ENCODE assay signal across 1 cellular context in genomic region chr22:20055654-20056053, GRCh38.
A peak's percentile ranks its signal among the peaks of the same experiment; 100 is the strongest.
TF ChIP-seq lines count a peak whose summit lies in the region.

No MANE protein-coding gene starts in this region.

TF ChIP-seq in K562, 482 proteins besides CTCF, POLR2A, EP300 and RAD21 (continues in another document):
- TF ChIP-seq MTA2 (IDR thresholded peaks at IDR 0.05; ENCODE audit: low read depth): no peak
- peak; percentile 54; the same call in 1 of the 2 replicates for TF ChIP-seq POLR2G (IDR thresholded peaks at IDR 0.05; ENCODE audit: low read depth, low read length)
- TF ChIP-seq, protein P1, sequence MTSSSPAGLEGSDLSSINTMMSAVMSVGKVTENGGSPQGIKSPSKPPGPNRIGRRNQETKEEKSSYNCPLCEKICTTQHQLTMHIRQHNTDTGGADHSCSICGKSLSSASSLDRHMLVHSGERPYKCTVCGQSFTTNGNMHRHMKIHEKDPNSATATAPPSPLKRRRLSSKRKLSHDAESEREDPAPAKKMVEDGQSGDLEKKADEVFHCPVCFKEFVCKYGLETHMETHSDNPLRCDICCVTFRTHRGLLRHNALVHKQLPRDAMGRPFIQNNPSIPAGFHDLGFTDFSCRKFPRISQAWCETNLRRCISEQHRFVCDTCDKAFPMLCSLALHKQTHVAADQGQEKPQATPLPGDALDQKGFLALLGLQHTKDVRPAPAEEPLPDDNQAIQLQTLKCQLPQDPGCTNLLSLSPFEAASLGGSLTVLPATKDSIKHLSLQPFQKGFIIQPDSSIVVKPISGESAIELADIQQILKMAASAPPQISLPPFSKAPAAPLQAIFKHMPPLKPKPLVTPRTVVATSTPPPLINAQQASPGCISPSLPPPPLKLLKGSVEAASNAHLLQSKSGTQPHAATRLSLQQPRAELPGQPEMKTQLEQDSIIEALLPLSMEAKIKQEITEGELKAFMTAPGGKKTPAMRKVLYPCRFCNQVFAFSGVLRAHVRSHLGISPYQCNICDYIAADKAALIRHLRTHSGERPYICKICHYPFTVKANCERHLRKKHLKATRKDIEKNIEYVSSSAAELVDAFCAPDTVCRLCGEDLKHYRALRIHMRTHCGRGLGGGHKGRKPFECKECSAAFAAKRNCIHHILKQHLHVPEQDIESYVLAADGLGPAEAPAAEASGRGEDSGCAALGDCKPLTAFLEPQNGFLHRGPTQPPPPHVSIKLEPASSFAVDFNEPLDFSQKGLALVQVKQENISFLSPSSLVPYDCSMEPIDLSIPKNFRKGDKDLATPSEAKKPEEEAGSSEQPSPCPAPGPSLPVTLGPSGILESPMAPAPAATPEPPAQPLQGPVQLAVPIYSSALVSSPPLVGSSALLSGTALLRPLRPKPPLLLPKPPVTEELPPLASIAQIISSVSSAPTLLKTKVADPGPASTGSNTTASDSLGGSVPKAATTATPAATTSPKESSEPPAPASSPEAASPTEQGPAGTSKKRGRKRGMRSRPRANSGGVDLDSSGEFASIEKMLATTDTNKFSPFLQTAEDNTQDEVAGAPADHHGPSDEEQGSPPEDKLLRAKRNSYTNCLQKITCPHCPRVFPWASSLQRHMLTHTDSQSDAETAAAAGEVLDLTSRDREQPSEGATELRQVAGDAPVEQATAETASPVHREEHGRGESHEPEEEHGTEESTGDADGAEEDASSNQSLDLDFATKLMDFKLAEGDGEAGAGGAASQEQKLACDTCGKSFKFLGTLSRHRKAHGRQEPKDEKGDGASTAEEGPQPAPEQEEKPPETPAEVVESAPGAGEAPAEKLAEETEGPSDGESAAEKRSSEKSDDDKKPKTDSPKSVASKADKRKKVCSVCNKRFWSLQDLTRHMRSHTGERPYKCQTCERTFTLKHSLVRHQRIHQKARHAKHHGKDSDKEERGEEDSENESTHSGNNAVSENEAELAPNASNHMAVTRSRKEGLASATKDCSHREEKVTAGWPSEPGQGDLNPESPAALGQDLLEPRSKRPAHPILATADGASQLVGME (CRISPR knock-in tag; IDR thresholded peaks at IDR 0.05): no peak
- no peak for TF ChIP-seq ZNF592 (IDR thresholded peaks at IDR 0.05)
- no peak for TF ChIP-seq ZNF384 (IDR thresholded peaks at IDR 0.05; ENCODE audit: low read depth, low read length)
- TF ChIP-seq ETS1 (conservative IDR thresholded peaks at IDR 0.05; ENCODE audit: control insufficient read depth, low read depth, low read length): 0 out of 2 replicates have a peak, but pooled peaks have one; percentile 30
- TF ChIP-seq TAF7 (tag; IDR thresholded peaks at IDR 0.05): no peak
- no peak for TF ChIP-seq MTF1 (CRISPR knock-in tag; IDR thresholded peaks at IDR 0.05; ENCODE audit: borderline replicate concordance)
- no peak for TF ChIP-seq ZFP1 (CRISPR knock-in tag; IDR thresholded peaks at IDR 0.05)
- no peak for TF ChIP-seq MCM2 (IDR thresholded peaks at IDR 0.05; ENCODE audit: low read depth)
- TF ChIP-seq RBFOX2 (IDR thresholded peaks at IDR 0.05; ENCODE audit: low read depth, low read length): peak; percentile 21; the same call in 1 of the 2 replicates
- no peak for TF ChIP-seq STAG1 (CRISPR knock-in tag; IDR thresholded peaks at IDR 0.05; ENCODE audit: borderline replicate concordance)
- TF ChIP-seq ZNF699 (CRISPR knock-in tag; IDR thresholded peaks at IDR 0.05; ENCODE audit: insufficient replicate concordance): no peak
- TF ChIP-seq NELFE (IDR thresholded peaks at IDR 0.05; ENCODE audit: insufficient read depth, insufficient read length): no peak
- TF ChIP-seq MCM5 (IDR thresholded peaks at IDR 0.05; ENCODE audit: low read depth): no peak
- no peak for TF ChIP-seq CBX8 (IDR thresholded peaks at IDR 0.05; ENCODE audit: borderline replicate concordance, extremely low read depth, low read depth, low read length, poor library complexity, severe bottlenecking)
- no peak for TF ChIP-seq ZNF274 (IDR thresholded peaks at IDR 0.05; ENCODE audit: borderline replicate concordance, low read depth, low read length)
- no peak for TF ChIP-seq MAZ (CRISPR knock-in tag; conservative IDR thresholded peaks at IDR 0.05 in 1 of 2, IDR thresholded peaks at IDR 0.05 in 1 of 2)
- no peak for TF ChIP-seq ZNF589 (CRISPR knock-in tag; IDR thresholded peaks at IDR 0.05; ENCODE audit: low read depth)
- no peak for TF ChIP-seq BACH1 (tag; IDR thresholded peaks at IDR 0.05)
- no peak for TF ChIP-seq ESRRA (IDR thresholded peaks at IDR 0.05; ENCODE audit: borderline replicate concordance, low read depth)
- TF ChIP-seq CTCFL (IDR thresholded peaks at IDR 0.05; ENCODE audit: borderline replicate concordance, insufficient read depth, low read depth, low read length, poor library complexity, severe bottlenecking): no peak
- no peak for TF ChIP-seq MCM7 (IDR thresholded peaks at IDR 0.05)
- TF ChIP-seq HSF4 (CRISPR knock-in tag; IDR thresholded peaks at IDR 0.05; ENCODE audit: borderline replicate concordance): no peak
- TF ChIP-seq NR4A1 (CRISPR knock-in tag; IDR thresholded peaks at IDR 0.05): no peak
- TF ChIP-seq NR4A1 (tag; IDR thresholded peaks at IDR 0.05): no peak
- TF ChIP-seq ELK1 (CRISPR knock-in tag; IDR thresholded peaks at IDR 0.05): no peak
- TF ChIP-seq NCOR1 (IDR thresholded peaks at IDR 0.05): no peak
- TF ChIP-seq MLLT1 (IDR thresholded peaks at IDR 0.05): no peak
- no peak for TF ChIP-seq KLF1 (tag; IDR thresholded peaks at IDR 0.05)
- no peak for TF ChIP-seq ELK3 (CRISPR knock-in tag; IDR thresholded peaks at IDR 0.05)
- TF ChIP-seq ZNF77 (CRISPR knock-in tag; IDR thresholded peaks at IDR 0.05): no peak
- TF ChIP-seq, protein P2, sequence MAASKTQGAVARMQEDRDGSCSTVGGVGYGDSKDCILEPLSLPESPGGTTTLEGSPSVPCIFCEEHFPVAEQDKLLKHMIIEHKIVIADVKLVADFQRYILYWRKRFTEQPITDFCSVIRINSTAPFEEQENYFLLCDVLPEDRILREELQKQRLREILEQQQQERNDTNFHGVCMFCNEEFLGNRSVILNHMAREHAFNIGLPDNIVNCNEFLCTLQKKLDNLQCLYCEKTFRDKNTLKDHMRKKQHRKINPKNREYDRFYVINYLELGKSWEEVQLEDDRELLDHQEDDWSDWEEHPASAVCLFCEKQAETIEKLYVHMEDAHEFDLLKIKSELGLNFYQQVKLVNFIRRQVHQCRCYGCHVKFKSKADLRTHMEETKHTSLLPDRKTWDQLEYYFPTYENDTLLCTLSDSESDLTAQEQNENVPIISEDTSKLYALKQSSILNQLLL (CRISPR knock-in tag; IDR thresholded peaks at IDR 0.05; ENCODE audit: borderline replicate concordance): 0 out of 2 replicates have a peak, but pooled peaks have one; percentile 25
- TF ChIP-seq ZFP30 (CRISPR knock-in tag; IDR thresholded peaks at IDR 0.05; ENCODE audit: borderline replicate concordance): no peak
- TF ChIP-seq PYGO2 (tag; IDR thresholded peaks at IDR 0.05): no peak
- TF ChIP-seq ZNF408 (CRISPR knock-in tag; IDR thresholded peaks at IDR 0.05; ENCODE audit: low read depth): 0 out of 2 replicates have a peak, but pooled peaks have one; percentile 11
- no peak for TF ChIP-seq SETDB1 (IDR thresholded peaks at IDR 0.05; ENCODE audit: low read length)
- no peak for TF ChIP-seq XRCC5 (IDR thresholded peaks at IDR 0.05; ENCODE audit: low read depth, low read length)
- no peak for TF ChIP-seq SAP30 (IDR thresholded peaks at IDR 0.05; ENCODE audit: borderline replicate concordance, insufficient read depth, low read depth, low read length, poor library complexity, severe bottlenecking)
- TF ChIP-seq ZNF311 (CRISPR knock-in tag; IDR thresholded peaks at IDR 0.05): no peak
- TF ChIP-seq ATF1 (CRISPR knock-in tag; IDR thresholded peaks at IDR 0.05): 0 out of 2 replicates have a peak, but pooled peaks have one; percentile 34
- TF ChIP-seq ATF1 (tag; IDR thresholded peaks at IDR 0.05): no peak
- no peak for TF ChIP-seq PHF20 (IDR thresholded peaks at IDR 0.05; ENCODE audit: partially characterized antibody)
- TF ChIP-seq SRSF7 (optimal IDR thresholded peaks at IDR 0.05; ENCODE audit: low read depth, low read length): no peak
- no peak for TF ChIP-seq ZNF583 (CRISPR knock-in tag; IDR thresholded peaks at IDR 0.05)
- no peak for TF ChIP-seq ZC3H11A (IDR thresholded peaks at IDR 0.05; ENCODE audit: low read depth, low read length)
